ENCODE assay signal across 8 cellular contexts in genomic region chr4:38664704-38665401, GRCh38. TPM values are rescaled to one million over a fixed set of nuclear protein-coding genes. Genes with fewer than 3 reads are reported as not detected.
DNase-seq lines count a peak whose midpoint lies in the region; ATAC-seq and TF ChIP-seq lines count a peak whose summit lies in the region.

No MANE protein-coding gene starts in this region.

- H3K4me2 ChIP-seq in PC-3 (ENCODE audit: low read length) = peak overlapping the region; percentile 82
- H3K4me2 ChIP-seq in osteoblast (ENCODE audit: insufficient read depth, low read length) = peak overlapping the region; percentile 89

- H3K36me3 ChIP-seq in CD4-positive, CD25-positive, alpha-beta regulatory T cell (ENCODE audit: control insufficient read depth, insufficient read depth, low read length) = no peaks in the 10 kb centered on the region
- H3K36me3 ChIP-seq in PC-3 (ENCODE audit: low read depth, low read length) (no peaks in the 10 kb centered on the region), cardiac muscle cell (no peaks in the 10 kb centered on the region), osteoblast (ENCODE audit: insufficient read depth, low read length) (no peaks in the 10 kb centered on the region)

- peaks cover 11% of the 10 kb centered on the region for H3K27me3 Mint-ChIP-seq in CD4-positive, CD25-positive, alpha-beta regulatory T cell
- H3K27me3 Mint-ChIP-seq in activated naive CD8-positive, alpha-beta T cell = no peaks in the 10 kb centered on the region

- no peaks in the 10 kb centered on the region for H3K9me2 ChIP-seq in PC-3 (replicated peaks; ENCODE audit: low read length)

- intact Hi-C loops in PC-3 (cut with micrococcal nuclease) = loop anchor here (1.0 to 10.0 kb wide), 2 partner anchors 44 to 100 kb away; no protein-coding TSS in a partner anchor

- H3K9me3 ChIP-seq in CD4-positive, CD25-positive, alpha-beta regulatory T cell (ENCODE audit: control insufficient read depth in 2 of 2, low read length in 2 of 2) = no peaks in the 10 kb centered on the region
- H3K9me3 ChIP-seq in PC-3 (ENCODE audit: low read length) (no peaks in the 10 kb centered on the region), cardiac muscle cell (ENCODE audit: low read depth) (no peaks in the 10 kb centered on the region), osteoblast (ENCODE audit: low read depth, low read length) (no peaks in the 10 kb centered on the region)

- H3K4me1 Mint-ChIP-seq in CD4-positive, CD25-positive, alpha-beta regulatory T cell = peaks cover 5 to 70% (median 57%) of the 10 kb centered on the region in 4 donors
- H3K4me1 Mint-ChIP-seq in activated naive CD8-positive, alpha-beta T cell (ENCODE audit: low read depth) = peaks cover 72% of the 10 kb centered on the region

- H3K9ac ChIP-seq in PC-3 (ENCODE audit: low read length) = peak overlapping the region; percentile 96

- no peak for TF ChIP-seq CTCF in PC-3 (conservative IDR thresholded peaks at IDR 0.05; ENCODE audit: low read depth, low read length)
- no peak for TF ChIP-seq CTCF in cardiac muscle cell (IDR thresholded peaks at IDR 0.05; ENCODE audit: low read depth, low read length)
- TF ChIP-seq CTCF in osteoblast (IDR thresholded peaks at IDR 0.05; ENCODE audit: extremely low read depth, low read depth, low read length) = no peak

- H3K4me1 ChIP-seq in CD4-positive, CD25-positive, alpha-beta regulatory T cell (ENCODE audit: control insufficient read depth, insufficient read depth, low read length, poor library complexity, severe bottlenecking) = peaks cover 52% of the 10 kb centered on the region
- H3K4me1 ChIP-seq in PC-3 (ENCODE audit: insufficient read depth, low read length) = peaks cover 27% of the 10 kb centered on the region
- peaks cover 29% of the 10 kb centered on the region for H3K4me1 ChIP-seq in cardiac muscle cell (ENCODE audit: low read depth)
- H3K4me1 ChIP-seq in osteoblast (ENCODE audit: insufficient read depth, low read length) = peaks cover 31% of the 10 kb centered on the region

- peak overlapping the region; percentile 96 for H3K4me3 ChIP-seq in CD4-positive, CD25-positive, alpha-beta regulatory T cell (ENCODE audit: low read depth, low read length)
- H3K4me3 ChIP-seq in PC-3 (ENCODE audit: low read length) (peak overlapping the region; percentile 87), cardiac muscle cell (peak overlapping the region; percentile 94), osteoblast (ENCODE audit: insufficient read depth, low read length) (peak overlapping the region; percentile 82)

- DNase-seq in CD4-positive, CD25-positive, alpha-beta regulatory T cell = peak in 2 of 3 donors; percentile 37 to 53
- DNase-seq in HK-2 (ENCODE audit: unreplicated experiment) (peak; percentile 74), PC-3 (peak; percentile 39), cardiac muscle cell (ENCODE audit: low read depth in 1 of 2, low spot score in 1 of 2) (peak; percentile 66 to 71), osteoblast (ENCODE audit: insufficient read length, low spot score, missing footprints) (peak; percentile 82)

- H3K79me2 ChIP-seq in PC-3 (ENCODE audit: low read length) = peaks cover 64% of the 10 kb centered on the region
- H3K79me2 ChIP-seq in osteoblast (ENCODE audit: insufficient read depth, low read length) = peaks cover 55% of the 10 kb centered on the region

- H2AFZ ChIP-seq in PC-3 (ENCODE audit: low read length) (peak overlapping the region; percentile 34; the same call in 1 of the 2 replicates), osteoblast (ENCODE audit: low read length) (no peak overlapping the region)

- H3K27ac Mint-ChIP-seq in CD4-positive, CD25-positive, alpha-beta regulatory T cell = peak overlapping the region; percentile 93 to 99 (median 94)
- peak overlapping the region; percentile 96 for H3K27ac Mint-ChIP-seq in activated naive CD8-positive, alpha-beta T cell

- H4K20me1 ChIP-seq in PC-3 (ENCODE audit: low read length) = no peaks in the 10 kb centered on the region
- peaks cover 3% of the 10 kb centered on the region for H4K20me1 ChIP-seq in osteoblast (ENCODE audit: insufficient read depth, low read length)

- no peaks in the 10 kb centered on the region for H3F3A ChIP-seq in PC-3 (ENCODE audit: low read length, unreplicated experiment)

- H3K36me3 Mint-ChIP-seq in CD4-positive, CD25-positive, alpha-beta regulatory T cell = peaks cover 15% of the 10 kb centered on the region
- no peaks in the 10 kb centered on the region for H3K36me3 Mint-ChIP-seq in activated naive CD8-positive, alpha-beta T cell

- peak overlapping the region; percentile 89 for H3K27ac ChIP-seq in CD4-positive, CD25-positive, alpha-beta regulatory T cell (ENCODE audit: insufficient read depth, low read length, poor library complexity, severe bottlenecking)
- H3K27ac ChIP-seq in PC-3 (ENCODE audit: low read length) (peak overlapping the region; percentile 81), cardiac muscle cell (peak overlapping the region; percentile 92), osteoblast (ENCODE audit: low read depth, low read length) (peak overlapping the region; percentile 95)

- BruUV-seq in PC-3 (replicated peaks; lab: Mats Ljungman, UMichigan) = no TSS peak

- peak overlapping the region; percentile 90 to 99 (median 94) for H3K4me3 Mint-ChIP-seq in CD4-positive, CD25-positive, alpha-beta regulatory T cell
- peak overlapping the region; percentile 97 for H3K4me3 Mint-ChIP-seq in activated naive CD8-positive, alpha-beta T cell

- no peaks in the 10 kb centered on the region for H3K27me3 ChIP-seq in CD4-positive, CD25-positive, alpha-beta regulatory T cell (ENCODE audit: control insufficient read depth, insufficient read depth, low read length)
- H3K27me3 ChIP-seq in PC-3 (ENCODE audit: low read length) (no peaks in the 10 kb centered on the region), cardiac muscle cell (no peaks in the 10 kb centered on the region), osteoblast (ENCODE audit: insufficient read depth, low read length) (no peaks in the 10 kb centered on the region)

- no peak for ATAC-seq in CD4-positive, CD25-positive, alpha-beta regulatory T cell (ENCODE audit: low read depth in 2 of 2)
- ATAC-seq in PC-3 = 0 out of 2 replicates have a peak, but pooled peaks have one; percentile 0
- no peak for ATAC-seq in GM18873 (IDR thresholded peaks at IDR 0.05; ENCODE audit: low FRiP score, unreplicated experiment)
- ATAC-seq in GM21723 (IDR thresholded peaks at IDR 0.05; ENCODE audit: unreplicated experiment) = no peak

- peaks cover 0 to 2% (median 0%) of the 10 kb centered on the region in 7 donors for H3K9me3 Mint-ChIP-seq in CD4-positive, CD25-positive, alpha-beta regulatory T cell
- peaks cover 6% of the 10 kb centered on the region for H3K9me3 Mint-ChIP-seq in activated naive CD8-positive, alpha-beta T cell (ENCODE audit: low read depth)

- CTCF ChIA-PET in PC-3 (lab: Charles Lee) = no interaction called here

- POLR2A ChIA-PET in PC-3 (lab: Charles Lee; ENCODE audit: unreplicated experiment) = no interaction called here

RNA-seq across cellular contexts. Expression of gene KLF3, which starts 0.9 kb away (rescaled TPM):
- total RNA-seq in CD4-positive, CD25-positive, alpha-beta regulatory T cell = 126 TPM
- polyA plus RNA-seq in CD4-positive, CD25-positive, alpha-beta regulatory T cell = 10 to 100 TPM; 74.9 to 89.6 (median 83.7) TPM
- total RNA-seq in PC-3 (2014; rRNA removed) (12.4 and 14.6 TPM in 2 replicates), cardiac muscle cell (12.1 and 14.9 TPM in 2 replicates), osteoblast (25.3 and 27.7 TPM in 2 replicates)
- polyA plus RNA-seq in cardiac muscle cell = 11.5 and 24.7 TPM in 2 replicates
